21 cellular contexts compared by ENCODE assay signal in genomic region chr3:38549486-38549885, GRCh38.
"Had no signal": no experiment of that assay in that cellular context is flagged by ENCODE, and none has a peak within 500 bp of the region (broad histone marks: within the 10 kb centered on the region; RNA-seq: fewer than 3 reads in every experiment).

No MANE protein-coding gene starts in this region.

- H3K9me3 Mint-ChIP-seq: activated CD4-positive, alpha-beta T cell treated with anti-CD3 and anti-CD28 coated beads, Interleukin-2, amount 10 ng/mL, durations not matched to agents 7 days and 5 days; activated naive CD8-positive, alpha-beta T cell treated with anti-CD3 and anti-CD28 coated beads for 36 hours; activated T-helper 17 cell treated with anti-CD3 and anti-CD28 coated beads, Interleukin-2, amount 50 U/mL, for 72 hours; T-helper 1 cell treated with Interleukin-12 subunit alpha and Interleukin-12 subunit beta and Interleukin-4 antibody, amounts not matched to agents 30 μg/mL and 1 μg/mL, for 36 hours had no signal

- H3K4me1 Mint-ChIP-seq: activated naive CD8-positive, alpha-beta T cell treated with anti-CD3 and anti-CD28 coated beads for 36 hours; activated T-helper 17 cell treated with anti-CD3 and anti-CD28 coated beads, Interleukin-2, amount 50 U/mL, for 72 hours; naive B cell had no signal

- H3K27ac ChIP-seq: cardiac muscle cell, epithelial cell of prostate, ovary, SJSA1, tibial artery had no signal

- H3K27ac Mint-ChIP-seq: activated CD4-positive, alpha-beta T cell treated with anti-CD3 and anti-CD28 coated beads, Interleukin-2, amount 10 ng/mL, durations not matched to agents 7 days and 5 days; activated naive CD8-positive, alpha-beta T cell treated with anti-CD3 and anti-CD28 coated beads for 36 hours; activated T-helper 17 cell treated with anti-CD3 and anti-CD28 coated beads, Interleukin-2, amount 50 U/mL, for 72 hours; effector memory CD8-positive, alpha-beta T cell; naive B cell; T-helper 1 cell treated with Interleukin-12 subunit alpha and Interleukin-12 subunit beta and Interleukin-4 antibody, amounts not matched to agents 30 μg/mL and 1 μg/mL, for 36 hours had no signal

- H3K4me3 ChIP-seq: cardiac muscle cell, ovary, SJSA1, tibial artery had no signal

- DNase-seq: activated naive CD4-positive, alpha-beta T cell; activated naive CD8-positive, alpha-beta T cell treated with anti-CD3 and anti-CD28 coated beads for 36 hours; amniotic stem cell; dermis blood vessel endothelial cell; effector memory CD8-positive, alpha-beta T cell; foreskin fibroblast; hippocampal formation; mammary epithelial cell; naive B cell; ovary; stimulated activated naive CD4-positive, alpha-beta T cell; tibial artery had no signal

- H3K27me3 Mint-ChIP-seq: activated naive CD8-positive, alpha-beta T cell treated with anti-CD3 and anti-CD28 coated beads for 36 hours; activated T-helper 17 cell treated with anti-CD3 and anti-CD28 coated beads, Interleukin-2, amount 50 U/mL, for 72 hours had no signal

- H3K4me3 Mint-ChIP-seq: activated CD4-positive, alpha-beta T cell treated with anti-CD3 and anti-CD28 coated beads, Interleukin-2, amount 10 ng/mL, durations not matched to agents 7 days and 5 days; activated naive CD8-positive, alpha-beta T cell treated with anti-CD3 and anti-CD28 coated beads for 36 hours; activated T-helper 17 cell treated with anti-CD3 and anti-CD28 coated beads, Interleukin-2, amount 50 U/mL, for 72 hours; effector memory CD8-positive, alpha-beta T cell; naive B cell; T-helper 1 cell treated with Interleukin-12 subunit alpha and Interleukin-12 subunit beta and Interleukin-4 antibody, amounts not matched to agents 30 μg/mL and 1 μg/mL, for 36 hours had no signal

- H3K9me3 ChIP-seq: ovary, SJSA1, tibial artery had no signal

- ATAC-seq: activated CD4-positive, CD25-positive, alpha-beta regulatory T cell treated with anti-CD3 and anti-CD28 coated beads, Interleukin-2, amount 50 U/mL, for 24 hours; activated T-helper 17 cell treated with anti-CD3 and anti-CD28 coated beads, Interleukin-2, amount 50 U/mL, for 72 hours; effector memory CD8-positive, alpha-beta T cell; left lobe of liver; sciatic nerve had no signal

- H3K27me3 ChIP-seq: ovary, SJSA1, tibial artery had no signal

- H3K36me3 ChIP-seq: cardiac muscle cell, ovary, SJSA1, tibial artery had no signal

- H3K36me3 Mint-ChIP-seq: activated naive CD8-positive, alpha-beta T cell treated with anti-CD3 and anti-CD28 coated beads for 36 hours had no signal

- H3K4me1 ChIP-seq: SJSA1, tibial artery had no signal
